Comparison of ENCODE assay signal across 2 cellular contexts in the genomic region with DNA sequence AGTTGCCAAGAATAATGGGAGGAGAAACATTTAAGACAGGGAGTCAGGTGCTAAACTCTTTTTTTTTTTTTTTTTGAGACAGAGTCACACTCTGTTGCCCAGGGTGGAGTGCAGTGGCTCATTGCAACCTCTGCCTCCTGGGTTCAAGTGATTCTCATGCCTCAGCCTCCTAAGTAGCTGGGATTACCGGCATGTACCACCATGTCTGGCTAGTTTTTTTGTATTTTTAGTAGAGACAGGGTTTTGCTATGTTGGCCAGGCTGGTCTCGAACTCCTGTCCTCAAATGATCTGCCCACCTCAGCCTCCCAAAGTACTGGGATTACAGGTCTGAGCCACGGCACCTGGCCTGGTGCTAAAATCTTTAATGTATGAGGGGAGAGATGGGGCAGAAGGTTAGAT.
TF ChIP-seq lines count a peak whose summit lies in the region.

No MANE protein-coding gene starts in this region.

TF ChIP-seq in HEK293, 187 proteins besides CTCF, POLR2A, EP300 and RAD21:
- 0 out of 2 replicates have a peak, but pooled peaks have one; percentile 31 for TF ChIP-seq ZNF707 (tag by site-specific recombination; IDR thresholded peaks at IDR 0.05)

TF ChIP-seq in HepG2, 621 proteins besides CTCF, POLR2A, EP300 and RAD21:
- TF ChIP-seq ZMYM4 (CRISPR knock-in tag; IDR thresholded peaks at IDR 0.05) (0 out of 2 replicates have a peak, but pooled peaks have one; percentile 19), ZNF121 (CRISPR knock-in tag; IDR thresholded peaks at IDR 0.05) (peak; percentile 49; the same call in 1 of the 2 replicates), KAT7 (CRISPR knock-in tag; IDR thresholded peaks at IDR 0.05; ENCODE audit: borderline replicate concordance) (0 out of 2 replicates have a peak, but pooled peaks have one; percentile 23), ZNF605 (CRISPR knock-in tag; IDR thresholded peaks at IDR 0.05) (0 out of 2 replicates have a peak, but pooled peaks have one; percentile 21), ZMYM2 (CRISPR knock-in tag; IDR thresholded peaks at IDR 0.05) (peak; percentile 53; the same call in 1 of the 2 replicates), RBFOX2 (IDR thresholded peaks at IDR 0.05; ENCODE audit: low read depth, low read length) (peak; percentile 54; the same call in 1 of the 2 replicates)
